Comparison of ENCODE assay signal across 9 cellular contexts in genomic region chr15:55778932-55779331, GRCh38. TPM values are rescaled to one million over a fixed set of nuclear protein-coding genes. Genes with fewer than 3 reads are reported as not detected.
"Had no signal": no experiment of that assay in that cellular context is flagged by ENCODE, and none has a peak within 500 bp of the region (broad histone marks: within the 10 kb centered on the region; RNA-seq: fewer than 3 reads in every experiment).

No MANE protein-coding gene starts in this region.

- H3K36me3 Mint-ChIP-seq: IgD-negative memory B cell had no signal

- DNase-seq: H9, HFFc6, KG1 had no signal

- H3K27ac Mint-ChIP-seq: GM23338, H9, HFFc6, IgD-negative memory B cell had no signal

- ATAC-seq: GM23338, HCT116 had no signal

- H2AFZ ChIP-seq: GM23338 had no signal

- H3K27ac ChIP-seq: HL-60 had no signal

- H3K4me3 Mint-ChIP-seq: GM23338, H9, HFFc6 had no signal

- H3K4me3 ChIP-seq: GM23338 had no signal

- FAIRE-seq: H1, H54 had no signal

- H3K4me2 ChIP-seq: GM23338 had no signal

- H3K9me3 Mint-ChIP-seq: GM23338, HFFc6, IgD-negative memory B cell had no signal

- H3K4me1 Mint-ChIP-seq: IgD-negative memory B cell had no signal

RNA-seq across cellular contexts. Expression of gene PRTG, which starts 36.0 kb away (rescaled TPM):
- polyA plus RNA-seq: IgD-negative memory B cell had no signal
